Comparison of ENCODE assay signal across 1 cellular context in the genomic region with DNA sequence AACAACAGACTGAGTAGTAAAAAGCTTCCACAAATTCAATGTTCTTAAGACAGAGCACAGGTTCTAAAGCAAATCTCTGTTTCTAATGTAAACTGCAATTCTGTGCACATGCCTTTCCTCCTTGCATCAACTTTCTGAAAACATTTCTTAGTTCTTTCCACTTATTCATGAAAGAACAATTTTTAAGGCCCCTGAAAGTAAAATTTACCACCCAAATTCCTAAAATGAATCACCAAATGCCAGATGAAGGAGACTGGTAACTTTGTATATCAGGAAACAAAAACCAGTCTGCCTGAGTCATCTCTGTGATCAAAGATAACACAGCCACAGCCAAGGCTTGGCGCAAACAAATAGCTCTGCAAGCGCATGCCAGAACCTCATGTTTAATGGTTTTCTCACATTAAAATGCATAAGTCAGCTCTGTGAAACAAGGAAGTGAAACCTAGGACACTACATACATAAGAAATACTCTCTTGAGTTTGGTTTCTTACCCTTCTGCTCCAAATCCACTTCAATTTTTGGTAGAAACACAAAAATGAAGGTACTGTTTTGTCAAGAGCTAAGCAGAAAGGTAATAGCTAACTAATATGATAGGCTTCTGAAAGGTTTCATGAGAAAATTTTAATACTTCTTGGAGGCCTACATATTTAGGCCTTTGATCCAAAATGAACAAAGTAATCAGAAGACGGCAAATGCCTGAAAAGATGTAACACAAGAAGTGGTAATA.
TF ChIP-seq lines count a peak whose summit lies in the region.

No MANE protein-coding gene starts in this region.

TF ChIP-seq in HCT116, 20 proteins besides CTCF, POLR2A, EP300 and RAD21 (continued from another document):
- TF ChIP-seq YY1 (IDR thresholded peaks at IDR 0.05; ENCODE audit: extremely low read depth, insufficient replicate concordance, low read depth, low read length) (no peak), ZNF274 (IDR thresholded peaks at IDR 0.05; ENCODE audit: low read depth, low read length) (no peak), ZFX (IDR thresholded peaks at IDR 0.05) (no peak; the same call in 1 of the 2 replicates), CEBPB (IDR thresholded peaks at IDR 0.05; ENCODE audit: low read depth) (peak; percentile 81)
- TF ChIP-seq, protein P1, sequence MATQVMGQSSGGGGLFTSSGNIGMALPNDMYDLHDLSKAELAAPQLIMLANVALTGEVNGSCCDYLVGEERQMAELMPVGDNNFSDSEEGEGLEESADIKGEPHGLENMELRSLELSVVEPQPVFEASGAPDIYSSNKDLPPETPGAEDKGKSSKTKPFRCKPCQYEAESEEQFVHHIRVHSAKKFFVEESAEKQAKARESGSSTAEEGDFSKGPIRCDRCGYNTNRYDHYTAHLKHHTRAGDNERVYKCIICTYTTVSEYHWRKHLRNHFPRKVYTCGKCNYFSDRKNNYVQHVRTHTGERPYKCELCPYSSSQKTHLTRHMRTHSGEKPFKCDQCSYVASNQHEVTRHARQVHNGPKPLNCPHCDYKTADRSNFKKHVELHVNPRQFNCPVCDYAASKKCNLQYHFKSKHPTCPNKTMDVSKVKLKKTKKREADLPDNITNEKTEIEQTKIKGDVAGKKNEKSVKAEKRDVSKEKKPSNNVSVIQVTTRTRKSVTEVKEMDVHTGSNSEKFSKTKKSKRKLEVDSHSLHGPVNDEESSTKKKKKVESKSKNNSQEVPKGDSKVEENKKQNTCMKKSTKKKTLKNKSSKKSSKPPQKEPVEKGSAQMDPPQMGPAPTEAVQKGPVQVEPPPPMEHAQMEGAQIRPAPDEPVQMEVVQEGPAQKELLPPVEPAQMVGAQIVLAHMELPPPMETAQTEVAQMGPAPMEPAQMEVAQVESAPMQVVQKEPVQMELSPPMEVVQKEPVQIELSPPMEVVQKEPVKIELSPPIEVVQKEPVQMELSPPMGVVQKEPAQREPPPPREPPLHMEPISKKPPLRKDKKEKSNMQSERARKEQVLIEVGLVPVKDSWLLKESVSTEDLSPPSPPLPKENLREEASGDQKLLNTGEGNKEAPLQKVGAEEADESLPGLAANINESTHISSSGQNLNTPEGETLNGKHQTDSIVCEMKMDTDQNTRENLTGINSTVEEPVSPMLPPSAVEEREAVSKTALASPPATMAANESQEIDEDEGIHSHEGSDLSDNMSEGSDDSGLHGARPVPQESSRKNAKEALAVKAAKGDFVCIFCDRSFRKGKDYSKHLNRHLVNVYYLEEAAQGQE (IDR thresholded peaks at IDR 0.05; ENCODE audit: low read depth) = no peak
- TF ChIP-seq, protein P2, sequence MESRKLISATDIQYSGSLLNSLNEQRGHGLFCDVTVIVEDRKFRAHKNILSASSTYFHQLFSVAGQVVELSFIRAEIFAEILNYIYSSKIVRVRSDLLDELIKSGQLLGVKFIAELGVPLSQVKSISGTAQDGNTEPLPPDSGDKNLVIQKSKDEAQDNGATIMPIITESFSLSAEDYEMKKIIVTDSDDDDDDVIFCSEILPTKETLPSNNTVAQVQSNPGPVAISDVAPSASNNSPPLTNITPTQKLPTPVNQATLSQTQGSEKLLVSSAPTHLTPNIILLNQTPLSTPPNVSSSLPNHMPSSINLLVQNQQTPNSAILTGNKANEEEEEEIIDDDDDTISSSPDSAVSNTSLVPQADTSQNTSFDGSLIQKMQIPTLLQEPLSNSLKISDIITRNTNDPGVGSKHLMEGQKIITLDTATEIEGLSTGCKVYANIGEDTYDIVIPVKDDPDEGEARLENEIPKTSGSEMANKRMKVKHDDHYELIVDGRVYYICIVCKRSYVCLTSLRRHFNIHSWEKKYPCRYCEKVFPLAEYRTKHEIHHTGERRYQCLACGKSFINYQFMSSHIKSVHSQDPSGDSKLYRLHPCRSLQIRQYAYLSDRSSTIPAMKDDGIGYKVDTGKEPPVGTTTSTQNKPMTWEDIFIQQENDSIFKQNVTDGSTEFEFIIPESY (IDR thresholded peaks at IDR 0.05; ENCODE audit: extremely low read depth, insufficient replicate concordance, low read length) = peak; percentile 36
